In genomic region chr12:88172844-88173407, GRCh38 we compare ENCODE assay signal across 27 cellular contexts. TPM values are rescaled to one million over a fixed set of nuclear protein-coding genes. Genes with fewer than 3 reads are reported as not detected.
DNase-seq lines count a peak whose midpoint lies in the region; ATAC-seq, FAIRE-seq and TF ChIP-seq lines count a peak whose summit lies in the region.
"Had no signal": no experiment of that assay in that cellular context is flagged by ENCODE, and none has a peak within 500 bp of the region (broad histone marks: within the 10 kb centered on the region; RNA-seq: fewer than 3 reads in every experiment).

No MANE protein-coding gene starts in this region.

- DNase-seq in COLO829 (ENCODE audit: low spot score) (peak; percentile 6), LHCN-M2 (ENCODE audit: low read depth) (peak; percentile 51), astrocyte (ENCODE audit: low read depth) (no peak), kidney tubule cell (ENCODE audit: low spot score) (peak; percentile 4), NCI-H2171 treated with DMSO at 0.1 percent for 48 hours (lab: John Stamatoyannopoulos, UW) (no peak), heart left ventricle (no peak), GM12892 (ENCODE audit: insufficient read length) (no peak)
- no peak for DNase-seq in stimulated activated CD4-positive, alpha-beta T cell treated with anti-CD3 and anti-CD28 coated beads, Interleukin-1b, Interleukin-23, amount 100 ng/mL, for 48 hours
- DNase-seq: activated CD4-positive, alpha-beta T cell treated with anti-CD3 and anti-CD28 coated beads, Interleukin-2, amount 50 U/mL, for 4 hours; activated CD4-positive, CD25-positive, alpha-beta regulatory T cell; activated CD8-positive, alpha-beta memory T cell treated with anti-CD3 and anti-CD28 coated beads, Interleukin-2, amount 50 U/mL, for 4 hours; aorta; C1 segment of cervical spinal cord; Calu3; dorsolateral prefrontal cortex; left colon; NCI-H1092 treated with DMSO at 0.1 percent for 48 hours; NCI-H187 treated with DMSO at 0.1 percent for 48 hours; RPMI8226; stimulated activated CD4-positive, alpha-beta T cell treated with anti-CD3 and anti-CD28 coated beads, Interleukin-2, amount 100 ng/mL, for 48 hours had no signal

- H3K27me3 Mint-ChIP-seq in astrocyte (ENCODE audit: low read depth, unreplicated experiment): no peaks in the 10 kb centered on the region
- H3K27me3 Mint-ChIP-seq: activated naive CD4-positive, alpha-beta T cell treated with anti-CD3 and anti-CD28 coated beads, Interleukin-2, amount 50 U/mL, for 24 hours; memory B cell; stimulated activated memory B cell treated with anti-CD40 and anti-IgM and Interleukin-4, amounts not matched to agents 10 μg/mL and 1 μg/mL and 100 μg/mL, for 72 hours had no signal

- no peaks in the 10 kb centered on the region for H3K4me1 Mint-ChIP-seq in astrocyte (ENCODE audit: low read depth, unreplicated experiment)
- H3K4me1 Mint-ChIP-seq: activated naive CD4-positive, alpha-beta T cell treated with anti-CD3 and anti-CD28 coated beads, Interleukin-2, amount 50 U/mL, for 24 hours; GM23338 had no signal

- no peaks in the 10 kb centered on the region for H3K9me3 Mint-ChIP-seq in astrocyte (ENCODE audit: unreplicated experiment)
- H3K9me3 Mint-ChIP-seq: activated naive CD4-positive, alpha-beta T cell treated with anti-CD3 and anti-CD28 coated beads, Interleukin-2, amount 50 U/mL, for 24 hours; GM23338; stimulated activated memory B cell treated with anti-CD40 and anti-IgM and Interleukin-4, amounts not matched to agents 10 μg/mL and 1 μg/mL and 100 μg/mL, for 72 hours had no signal

- H3K27ac Mint-ChIP-seq in astrocyte (ENCODE audit: unreplicated experiment): no peak overlapping the region
- H3K27ac Mint-ChIP-seq: activated naive CD4-positive, alpha-beta T cell treated with anti-CD3 and anti-CD28 coated beads, Interleukin-2, amount 50 U/mL, for 24 hours; GM23338; memory B cell; stimulated activated memory B cell treated with anti-CD40 and anti-IgM and Interleukin-4, amounts not matched to agents 10 μg/mL and 1 μg/mL and 100 μg/mL, for 72 hours had no signal

- FAIRE-seq in astrocyte (lab: Jason Lieb, UNC) (peak; percentile 56), GM12892 (lab: Jason Lieb, UNC) (no peak)
- FAIRE-seq: HepG2, urothelium cell line had no signal

- no peak for ATAC-seq in heart left ventricle
- ATAC-seq: GM23338; HepG2; left colon; stimulated activated memory B cell treated with anti-CD40 and anti-IgM and Interleukin-4, amounts not matched to agents 10 μg/mL and 1 μg/mL and 100 μg/mL, for 72 hours had no signal

- no peak overlapping the region for H3K4me3 ChIP-seq in astrocyte (ENCODE audit: insufficient read depth, low read depth, low read length)
- H3K4me3 ChIP-seq in heart left ventricle: no peak overlapping the region
- H3K4me3 ChIP-seq: dorsolateral prefrontal cortex, GM23338 had no signal

- peaks cover 9% of the 10 kb centered on the region for H3K36me3 Mint-ChIP-seq in astrocyte (ENCODE audit: low read depth, unreplicated experiment)

- H3K9me3 ChIP-seq in astrocyte (ENCODE audit: insufficient read depth, low read depth, low read length) (no peaks in the 10 kb centered on the region), heart left ventricle (no peaks in the 10 kb centered on the region)
- H3K9me3 ChIP-seq: neutrophil had no signal

- H3K27ac ChIP-seq in astrocyte (ENCODE audit: low read depth, low read length): no peak overlapping the region
- no peak overlapping the region for H3K27ac ChIP-seq in heart left ventricle
- H3K27ac ChIP-seq: dorsolateral prefrontal cortex, neutrophil had no signal

- TF ChIP-seq POLR2A in heart left ventricle (IDR thresholded peaks at IDR 0.05): no peak
- no peak for TF ChIP-seq POLR2A in GM12892 (IDR thresholded peaks at IDR 0.05; ENCODE audit: low read depth, low read length)

- H2AFZ ChIP-seq in astrocyte (ENCODE audit: low read depth, low read length): no peak overlapping the region
- H2AFZ ChIP-seq: GM23338 had no signal

- no peak for TF ChIP-seq CTCF in astrocyte (IDR thresholded peaks at IDR 0.05; ENCODE audit: insufficient read depth, low read depth, low read length)
- no peak for TF ChIP-seq CTCF in heart left ventricle (IDR thresholded peaks at IDR 0.05)

- no peak overlapping the region for H3K9ac ChIP-seq in astrocyte (ENCODE audit: low read length)

- H3K4me2 ChIP-seq in astrocyte (ENCODE audit: low read length): no peak overlapping the region
- H3K4me2 ChIP-seq: GM23338 had no signal

- no peaks in the 10 kb centered on the region for H3K79me2 ChIP-seq in astrocyte (ENCODE audit: insufficient read depth, low read length)

- H3K36me3 ChIP-seq in astrocyte (ENCODE audit: insufficient read depth, low read length): peaks cover 17% of the 10 kb centered on the region
- H3K36me3 ChIP-seq in heart left ventricle: peaks cover 0 to 89% (median 64%) of the 10 kb centered on the region in 9 donors

- intact Hi-C loops in heart left ventricle (cut with DNase I): no loop called here

- H3K4me3 Mint-ChIP-seq in astrocyte (ENCODE audit: unreplicated experiment): no peak overlapping the region
- H3K4me3 Mint-ChIP-seq: activated naive CD4-positive, alpha-beta T cell treated with anti-CD3 and anti-CD28 coated beads, Interleukin-2, amount 50 U/mL, for 24 hours; GM23338; memory B cell; stimulated activated memory B cell treated with anti-CD40 and anti-IgM and Interleukin-4, amounts not matched to agents 10 μg/mL and 1 μg/mL and 100 μg/mL, for 72 hours had no signal

- no peaks in the 10 kb centered on the region for H3K27me3 ChIP-seq in astrocyte (ENCODE audit: insufficient read depth, low read length)
- no peaks in the 10 kb centered on the region for H3K27me3 ChIP-seq in heart left ventricle
- H3K27me3 ChIP-seq: dorsolateral prefrontal cortex, neutrophil had no signal

- H3K4me1 ChIP-seq in astrocyte (ENCODE audit: insufficient read depth, low read length) (no peaks in the 10 kb centered on the region), heart left ventricle (peaks cover 0 to 3% (median 0%) of the 10 kb centered on the region in 12 donors)

- H4K20me1 ChIP-seq in astrocyte (ENCODE audit: insufficient read depth, low read length): no peaks in the 10 kb centered on the region

RNA-seq across cellular contexts. Expression of gene TMTC3, which starts 30.8 kb away (rescaled TPM):
- total RNA-seq in LHCN-M2 (2014; rRNA removed) (40.7 and 41.8 TPM in 2 replicates), astrocyte (49.0 and 55.7 TPM in 2 replicates), heart left ventricle (10 to 100 TPM in 4 of 9 donors, 1 to 10 TPM in 5; 7.5 to 13.8 (median 9.8) TPM)
- polyA plus RNA-seq in LHCN-M2 (2012): 3.3 TPM
- 1 to 10 TPM; 1.2 to 5.7 TPM for polyA plus RNA-seq in heart left ventricle
- polyA plus RNA-seq in GM12892 (2012; ENCODE audit: missing spikeins): 1.5 TPM

RNA-seq across cellular contexts. Expression of gene CEP290, which starts 31.0 kb away (rescaled TPM):
- 19.8 and 22.8 TPM in 2 replicates for total RNA-seq in LHCN-M2 (2014; rRNA removed)
- polyA plus RNA-seq in LHCN-M2 (2012): 2.4 TPM
- total RNA-seq in astrocyte: 19.9 and 20.1 TPM in 2 replicates
- total RNA-seq in heart left ventricle: 10 to 100 TPM in 3 of 9 donors, 1 to 10 TPM in 6; 6.0 to 11.1 (median 7.7) TPM
- polyA plus RNA-seq in heart left ventricle: 1 to 10 TPM; 3.0 to 5.0 TPM
- polyA plus RNA-seq in GM12892 (2012; ENCODE audit: missing spikeins): 15.0 TPM

Comparison
In these comparisons a context has a peak if more than half of its experiments do, and no peak if none do; other contexts are left out.
1. DNase-seq: peak in COLO829 (single experiment), LHCN-M2 (single experiment) and kidney tubule cell (single experiment); none in astrocyte (single experiment), NCI-H2171 treated with DMSO at 0.1 percent for 48 hours (single experiment), stimulated activated CD4-positive, alpha-beta T cell treated with anti-CD3 and anti-CD28 coated beads, Interleukin-1b, Interleukin-23, amount 100 ng/mL, for 48 hours (single experiment), heart left ventricle (0 of 5) and GM12892 (single experiment).